ENCODE assay signal across 14 cellular contexts in the genomic region with DNA sequence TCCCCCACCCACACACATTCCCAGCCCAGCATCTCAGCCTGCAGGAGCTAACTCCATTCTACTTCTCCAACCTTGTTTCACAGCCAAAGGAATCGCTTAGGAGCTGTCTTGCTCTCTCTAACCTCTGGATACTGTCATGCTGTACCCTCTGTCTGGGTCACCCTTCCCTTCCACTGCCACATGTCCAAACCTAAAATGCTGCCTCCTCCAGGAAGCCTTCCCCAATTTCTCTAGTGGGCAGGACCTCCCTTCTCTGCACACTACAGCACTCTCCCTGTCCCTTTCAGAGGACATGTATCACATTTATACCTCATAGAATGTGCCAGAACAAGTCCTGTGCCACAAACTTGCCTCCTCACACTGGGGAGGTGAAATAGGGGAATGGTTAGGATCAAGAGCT. TPM values are rescaled to one million over a fixed set of nuclear protein-coding genes. Genes with fewer than 3 reads are reported as not detected.
DNase-seq lines count a peak whose midpoint lies in the region; ATAC-seq and TF ChIP-seq lines count a peak whose summit lies in the region.
"Had no signal": no experiment of that assay in that cellular context is flagged by ENCODE, and none has a peak within 500 bp of the region (broad histone marks: within the 10 kb centered on the region; RNA-seq: fewer than 3 reads in every experiment).

No MANE protein-coding gene starts in this region.

- TF ChIP-seq EP300 in ovary (IDR thresholded peaks at IDR 0.05), result no peak

- H3K36me3 ChIP-seq in ovary, result no peaks in the 10 kb centered on the region
- H3K36me3 ChIP-seq in psoas muscle (ENCODE audit: insufficient read depth in 1 of 2, low read depth in 1 of 2), result no peaks in the 10 kb centered on the region
- H3K36me3 ChIP-seq: BE2C, HAP-1 had no signal

- no peak for ATAC-seq in stimulated activated naive CD8-positive, alpha-beta T cell treated with anti-CD3 and anti-CD28 coated beads, Interleukin-15, Interleukin-2, amounts not matched to agents 100 U/mL and 50 U/mL, for 24 hours
- ATAC-seq in psoas muscle, result no peak
- ATAC-seq: HepG2 had no signal

- no peaks in the 10 kb centered on the region for H3K27me3 Mint-ChIP-seq in stimulated activated naive CD8-positive, alpha-beta T cell treated with anti-CD3 and anti-CD28 coated beads, Interleukin-15, Interleukin-2, amounts not matched to agents 100 ng/mL and 50 ng/mL, for 24 hours
- no peaks in the 10 kb centered on the region for H3K27me3 Mint-ChIP-seq in activated T-helper 1 cell treated with anti-CD3 and anti-CD28 coated beads, Interleukin-12 subunit alpha, Interleukin-12 subunit beta, Interleukin-2, Interleukin-4 antibody, amounts not matched to agents 30 ng/mL and 10 ng/mL and 1 ng/mL, durations not matched to agents 14 hours and 24 hours and 36 hours (ENCODE audit: insufficient read depth)
- H3K27me3 Mint-ChIP-seq in nephron progenitor cell (ENCODE audit: low read depth, poor library complexity), result peaks cover 10% of the 10 kb centered on the region
- H3K27me3 Mint-ChIP-seq: CD4-positive, alpha-beta T cell had no signal

- H3K4me1 Mint-ChIP-seq in stimulated activated naive CD8-positive, alpha-beta T cell treated with anti-CD3 and anti-CD28 coated beads, Interleukin-15, Interleukin-2, amounts not matched to agents 100 ng/mL and 50 ng/mL, for 24 hours (ENCODE audit: low read depth), result peaks cover 8% of the 10 kb centered on the region
- peaks cover 7% of the 10 kb centered on the region for H3K4me1 Mint-ChIP-seq in activated T-helper 1 cell treated with anti-CD3 and anti-CD28 coated beads, Interleukin-12 subunit alpha, Interleukin-12 subunit beta, Interleukin-2, Interleukin-4 antibody, amounts not matched to agents 30 ng/mL and 10 ng/mL and 1 ng/mL, durations not matched to agents 14 hours and 24 hours and 36 hours (ENCODE audit: low read depth)
- peaks cover 15% of the 10 kb centered on the region for H3K4me1 Mint-ChIP-seq in nephron progenitor cell

- H3K27ac Mint-ChIP-seq in stimulated activated naive CD8-positive, alpha-beta T cell treated with anti-CD3 and anti-CD28 coated beads, Interleukin-15, Interleukin-2, amounts not matched to agents 100 ng/mL and 50 ng/mL, for 24 hours, result peak overlapping the region; percentile 2
- peak overlapping the region; percentile 29 for H3K27ac Mint-ChIP-seq in activated T-helper 1 cell treated with anti-CD3 and anti-CD28 coated beads, Interleukin-12 subunit alpha, Interleukin-12 subunit beta, Interleukin-2, Interleukin-4 antibody, amounts not matched to agents 30 ng/mL and 10 ng/mL and 1 ng/mL, durations not matched to agents 14 hours and 24 hours and 36 hours
- peak overlapping the region; percentile 6 for H3K27ac Mint-ChIP-seq in nephron progenitor cell
- H3K27ac Mint-ChIP-seq: CD4-positive, alpha-beta T cell had no signal

- intact Hi-C loops in activated T-helper 1 cell treated with anti-CD3 and anti-CD28 coated beads, Interleukin-12 subunit alpha, Interleukin-12 subunit beta, Interleukin-2, Interleukin-4 antibody, amounts not matched to agents 30 ng/mL and 10 ng/mL and 1 ng/mL, durations not matched to agents 14 hours and 24 hours and 36 hours (cut with micrococcal nuclease), result no loop called here
- intact Hi-C loops in ovary (cut with DNase I), result no loop called here
- intact Hi-C loops in psoas muscle (cut with DNase I), result no loop called here

- H3K9me3 ChIP-seq in ovary (peaks cover 0 to 3% of the 10 kb centered on the region in 2 donors), psoas muscle (no peaks in the 10 kb centered on the region)
- H3K9me3 ChIP-seq: BE2C, Caco-2, HAP-1 had no signal

- TF ChIP-seq CTCF in nephron progenitor cell (IDR thresholded peaks at IDR 0.05) (no peak), ovary (IDR thresholded peaks at IDR 0.05) (no peak), psoas muscle (IDR thresholded peaks at IDR 0.05) (no peak)

- H3K4me3 ChIP-seq in ovary (no peak overlapping the region), psoas muscle (no peak overlapping the region)
- H3K4me3 ChIP-seq: HAP-1 had no signal

- no peak for DNase-seq in stimulated activated naive CD8-positive, alpha-beta T cell treated with anti-CD3 and anti-CD28 coated beads, Interleukin-15, Interleukin-2, amounts not matched to agents 100 U/mL and 50 U/mL, for 24 hours
- no peak for DNase-seq in activated T-helper 1 cell treated with anti-CD3 and anti-CD28 coated beads, Interleukin-12 subunit alpha, Interleukin-12 subunit beta, Interleukin-2, Interleukin-4 antibody, amounts not matched to agents 30 ng/mL and 10 ng/mL and 1 ng/mL, durations not matched to agents 14 hours and 24 hours and 36 hours (ENCODE audit: low spot score)
- no peak for DNase-seq in nephron progenitor cell
- no peak for DNase-seq in HK-2 (ENCODE audit: unreplicated experiment)
- DNase-seq in ovary, result no peak
- no peak for DNase-seq in psoas muscle
- DNase-seq: ACHN; BE2C; C1 segment of cervical spinal cord; Caco-2; CD4-positive, alpha-beta T cell had no signal

- no peak for TF ChIP-seq POLR2A in ovary (IDR thresholded peaks at IDR 0.05)

- H3K36me3 Mint-ChIP-seq in stimulated activated naive CD8-positive, alpha-beta T cell treated with anti-CD3 and anti-CD28 coated beads, Interleukin-15, Interleukin-2, amounts not matched to agents 100 ng/mL and 50 ng/mL, for 24 hours (ENCODE audit: low read depth), result no peaks in the 10 kb centered on the region
- H3K36me3 Mint-ChIP-seq in activated T-helper 1 cell treated with anti-CD3 and anti-CD28 coated beads, Interleukin-12 subunit alpha, Interleukin-12 subunit beta, Interleukin-2, Interleukin-4 antibody, amounts not matched to agents 30 ng/mL and 10 ng/mL and 1 ng/mL, durations not matched to agents 14 hours and 24 hours and 36 hours (ENCODE audit: low read depth), result no peaks in the 10 kb centered on the region
- peaks cover 17% of the 10 kb centered on the region for H3K36me3 Mint-ChIP-seq in nephron progenitor cell (ENCODE audit: low read depth)

- H3K27ac ChIP-seq in ovary (no peak overlapping the region), psoas muscle (no peak overlapping the region)

- no peaks in the 10 kb centered on the region for H3K9me3 Mint-ChIP-seq in stimulated activated naive CD8-positive, alpha-beta T cell treated with anti-CD3 and anti-CD28 coated beads, Interleukin-15, Interleukin-2, amounts not matched to agents 100 ng/mL and 50 ng/mL, for 24 hours
- no peaks in the 10 kb centered on the region for H3K9me3 Mint-ChIP-seq in activated T-helper 1 cell treated with anti-CD3 and anti-CD28 coated beads, Interleukin-12 subunit alpha, Interleukin-12 subunit beta, Interleukin-2, Interleukin-4 antibody, amounts not matched to agents 30 ng/mL and 10 ng/mL and 1 ng/mL, durations not matched to agents 14 hours and 24 hours and 36 hours
- no peaks in the 10 kb centered on the region for H3K9me3 Mint-ChIP-seq in nephron progenitor cell
- H3K9me3 Mint-ChIP-seq: CD4-positive, alpha-beta T cell had no signal

- H3K4me1 ChIP-seq in ovary (ENCODE audit: insufficient read depth), result peaks cover 7% of the 10 kb centered on the region
- no peaks in the 10 kb centered on the region for H3K4me1 ChIP-seq in psoas muscle
- H3K4me1 ChIP-seq: BE2C, Caco-2, HAP-1 had no signal

- H3K4me3 Mint-ChIP-seq in stimulated activated naive CD8-positive, alpha-beta T cell treated with anti-CD3 and anti-CD28 coated beads, Interleukin-15, Interleukin-2, amounts not matched to agents 100 ng/mL and 50 ng/mL, for 24 hours, result no peak overlapping the region
- no peak overlapping the region for H3K4me3 Mint-ChIP-seq in activated T-helper 1 cell treated with anti-CD3 and anti-CD28 coated beads, Interleukin-12 subunit alpha, Interleukin-12 subunit beta, Interleukin-2, Interleukin-4 antibody, amounts not matched to agents 30 ng/mL and 10 ng/mL and 1 ng/mL, durations not matched to agents 14 hours and 24 hours and 36 hours
- H3K4me3 Mint-ChIP-seq in nephron progenitor cell, result no peak overlapping the region
- H3K4me3 Mint-ChIP-seq: CD4-positive, alpha-beta T cell had no signal

- WGBS in ovary, 3 donors, result 76 to 91% (median 88%) methylated on average over 1 of the region's 1 CpG
- 85 to 96% (median 88%) methylated on average over 1 of the region's 1 CpG for WGBS in psoas muscle, 3 donors

- H3K27me3 ChIP-seq in ovary (no peaks in the 10 kb centered on the region), psoas muscle (ENCODE audit: insufficient read depth in 3 of 3, low read length in 2 of 3) (peaks cover 0 to 3% (median 1%) of the 10 kb centered on the region in 3 donors)

RNA-seq across cellular contexts. Expression of a gene that starts 30.8 kb away (rescaled TPM):
- 2.2 and 2.4 TPM in 2 replicates for total RNA-seq in activated T-helper 1 cell treated with anti-CD3 and anti-CD28 coated beads, Interleukin-12 subunit alpha, Interleukin-12 subunit beta, Interleukin-2, Interleukin-4 antibody, amounts not matched to agents 30 ng/mL and 10 ng/mL and 1 ng/mL, durations not matched to agents 14 hours and 24 hours and 36 hours
- total RNA-seq in ovary (10 to 100 TPM; 13.4 to 28.5 (median 25.6) TPM), psoas muscle (under 1 TPM; 0.15 to 0.62 (median 0.21) TPM)
- polyA plus RNA-seq in ovary (10 to 100 TPM in 1 of 2 donors, 1 to 10 TPM in 1; 1.7 to 10.4 TPM), psoas muscle (under 1 TPM; 0.07 to 0.31 (median 0.12) TPM)
